8 cellular contexts compared by ENCODE assay signal in the genomic region with DNA sequence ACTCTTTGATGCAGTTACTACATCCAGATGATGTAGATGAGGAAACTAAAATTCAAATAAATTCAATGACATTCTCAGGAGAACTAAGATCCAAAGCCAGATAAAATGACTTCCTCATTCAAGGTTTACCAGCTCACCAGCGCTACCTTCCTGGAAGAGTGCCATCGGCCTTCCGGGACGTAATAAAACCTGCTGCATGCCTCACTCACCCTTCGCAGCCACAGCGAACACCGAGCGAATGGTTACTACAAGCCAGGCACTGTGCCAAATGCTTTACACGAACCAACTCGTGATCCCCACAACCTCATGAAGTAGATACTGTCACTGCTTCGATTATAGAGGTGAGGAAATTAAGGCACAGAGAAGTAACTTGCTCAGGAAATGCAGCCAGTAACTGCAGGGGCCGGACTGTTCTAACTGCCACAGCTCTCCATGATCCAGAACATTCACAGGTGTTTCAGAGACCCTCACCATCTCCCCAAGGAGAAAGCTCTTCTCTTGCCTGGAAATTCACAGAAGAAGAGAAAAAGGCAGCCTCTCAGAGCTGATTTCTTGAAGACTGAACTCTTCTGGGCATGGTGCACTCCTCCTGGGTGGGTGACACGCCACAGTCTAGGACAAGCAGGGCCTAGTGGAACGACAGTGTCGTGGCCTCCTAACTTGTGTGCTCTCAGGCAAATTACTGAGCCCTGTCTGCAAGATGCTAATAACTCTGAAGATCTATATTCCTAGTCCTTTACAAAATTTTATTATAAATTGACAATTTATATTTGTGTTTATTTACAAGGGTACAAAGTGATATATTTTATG. TPM values are rescaled to one million over a fixed set of nuclear protein-coding genes. Genes with fewer than 3 reads are reported as not detected.
DNase-seq lines count a peak whose midpoint lies in the region; ATAC-seq and TF ChIP-seq lines count a peak whose summit lies in the region.

No MANE protein-coding gene starts in this region.

- no peaks in the 10 kb centered on the region for H3K36me3 ChIP-seq in H7 (replicated peaks; ENCODE audit: control insufficient read depth, insufficient read depth, low read length)

- H3K36me3 Mint-ChIP-seq in CD14-positive monocyte, result peaks cover 10 to 33% of the 10 kb centered on the region in 2 donors
- H3K36me3 Mint-ChIP-seq in activated T-cell treated with anti-CD3 and anti-CD28 coated beads, Interleukin-2, amount 50 U/mL, for 72 hours (ENCODE audit: insufficient read depth in 2 of 2), result peaks cover 0 to 2% of the 10 kb centered on the region in 2 donors

- H3K27ac Mint-ChIP-seq in CD14-positive monocyte, result peak overlapping the region in 4 of 7 donors; percentile 30 to 86 (median 60)
- peak overlapping the region; percentile 24 for H3K27ac Mint-ChIP-seq in activated T-cell treated with anti-CD3 and anti-CD28 coated beads, Interleukin-2, amount 50 U/mL, for 72 hours

- DNase-seq in CD14-positive monocyte (ENCODE audit: low spot score), result peak; percentile 91
- peak; percentile 63 for DNase-seq in NCI-H1092 treated with DMSO at 0.1 percent for 48 hours (lab: John Stamatoyannopoulos, UW)
- peak; percentile 61 to 63 for DNase-seq in activated T-cell treated with anti-CD3 and anti-CD28 coated beads, Interleukin-2, amount 50 U/mL, for 72 hours
- DNase-seq in left colon, result peak; percentile 94 to 97
- no peak for DNase-seq in hypothalamus (lab: John Stamatoyannopoulos, UW)
- DNase-seq in H7, result no peak
- DNase-seq in AG20443 (ENCODE audit: low spot score), result no peak

- peaks cover 10% of the 10 kb centered on the region for H3K4me1 Mint-ChIP-seq in CD14-positive monocyte
- H3K4me1 Mint-ChIP-seq in activated T-cell treated with anti-CD3 and anti-CD28 coated beads, Interleukin-2, amount 50 U/mL, for 72 hours (ENCODE audit: low read depth), result peaks cover 31% of the 10 kb centered on the region

- peak; percentile 86 to 87 for ATAC-seq in activated T-cell treated with anti-CD3 and anti-CD28 coated beads, Interleukin-2, amount 50 U/mL, for 72 hours (replicated peaks in 1 of 2)
- ATAC-seq in left colon (peak; percentile 97), GM18517 (IDR thresholded peaks at IDR 0.05; ENCODE audit: unreplicated experiment) (no peak)

- H3K4me3 Mint-ChIP-seq in CD14-positive monocyte, result no peak overlapping the region
- H3K4me3 Mint-ChIP-seq in activated T-cell treated with anti-CD3 and anti-CD28 coated beads, Interleukin-2, amount 50 U/mL, for 72 hours, result peak overlapping the region in 1 of 2 donors; percentile 3

- H3K9me3 Mint-ChIP-seq in CD14-positive monocyte, result no peaks in the 10 kb centered on the region
- H3K9me3 Mint-ChIP-seq in activated T-cell treated with anti-CD3 and anti-CD28 coated beads, Interleukin-2, amount 50 U/mL, for 72 hours, result no peaks in the 10 kb centered on the region

- intact Hi-C loops in CD14-positive monocyte (cut with micrococcal nuclease) (no loop called here), left colon (cut with DNase I, micrococcal nuclease) (no loop called here)

- no peaks in the 10 kb centered on the region for H3K27me3 ChIP-seq in H7 (ENCODE audit: control insufficient read depth, insufficient read depth, low read length)

- TF ChIP-seq CTCF in CD14-positive monocyte (IDR thresholded peaks at IDR 0.05), result no peak

- H3K27me3 Mint-ChIP-seq in CD14-positive monocyte (ENCODE audit: low read depth in 3 of 3), result peaks cover 0 to 3% (median 0%) of the 10 kb centered on the region in 3 donors
- no peaks in the 10 kb centered on the region for H3K27me3 Mint-ChIP-seq in activated T-cell treated with anti-CD3 and anti-CD28 coated beads, Interleukin-2, amount 50 U/mL, for 72 hours (ENCODE audit: low read depth)

- no peak overlapping the region for H3K4me3 ChIP-seq in H7 (ENCODE audit: insufficient read depth, low read depth, low read length)

RNA-seq across cellular contexts. Expression of a gene that starts 46.8 kb away (rescaled TPM):
- polyA plus RNA-seq in CD14-positive monocyte, result under 1 TPM; 0.13 to 0.30 TPM
- total RNA-seq in activated T-cell treated with anti-CD3 and anti-CD28 coated beads, Interleukin-2, amount 50 U/mL, for 72 hours, result 10 to 100 TPM; 11.7 to 21.4 TPM
- 10 to 100 TPM in 1 of 2 donors, 1 to 10 TPM in 1; 4.8 to 12.8 TPM for total RNA-seq in left colon
- total RNA-seq in H7 (2014; rRNA removed; shearing (Covaris generic)), result 0.03 and 0.63 TPM in 2 replicates

RNA-seq across cellular contexts. Expression of a gene that starts 59.8 kb away (rescaled TPM):
- polyA plus RNA-seq in CD14-positive monocyte, result 10 to 100 TPM; 69.1 to 94.9 TPM
- 10 to 100 TPM; 29.0 to 33.3 TPM for total RNA-seq in activated T-cell treated with anti-CD3 and anti-CD28 coated beads, Interleukin-2, amount 50 U/mL, for 72 hours
- total RNA-seq in left colon, result 10 to 100 TPM; 39.2 to 39.7 TPM
- total RNA-seq in H7 (2014; rRNA removed; shearing (Covaris generic)), result 23.1 and 25.1 TPM in 2 replicates

Comparison
In these comparisons a context has a peak if more than half of its experiments do, and no peak if none do; other contexts are left out.
1. DNase-seq: peak in CD14-positive monocyte (single experiment), NCI-H1092 treated with DMSO at 0.1 percent for 48 hours (single experiment), activated T-cell treated with anti-CD3 and anti-CD28 coated beads, Interleukin-2, amount 50 U/mL, for 72 hours (2 of 2) and left colon (2 of 2); none in hypothalamus (0 of 51), H7 (single experiment) and AG20443 (single experiment).